9 cellular contexts compared by ENCODE assay signal in genomic region chr12:28966049-28966778, GRCh38.
DNase-seq lines count a peak whose midpoint lies in the region; ATAC-seq and TF ChIP-seq lines count a peak whose summit lies in the region.
"Had no signal": no experiment of that assay in that cellular context is flagged by ENCODE, and none has a peak within 500 bp of the region (broad histone marks: within the 10 kb centered on the region; RNA-seq: fewer than 3 reads in every experiment).

No MANE protein-coding gene starts in this region.

- no peaks in the 10 kb centered on the region for H3K36me3 ChIP-seq in smooth muscle cell (ENCODE audit: low read depth)

- DNase-seq in NCI-H1048 (lab: John Stamatoyannopoulos, UW) = peak; percentile 23
- peak; percentile 76 for DNase-seq in astrocyte of the hippocampus (ENCODE audit: low read depth, low spot score)
- DNase-seq in right cardiac atrium = peak; percentile 66 to 85 (median 73)
- no peak for DNase-seq in smooth muscle cell (lab: John Stamatoyannopoulos, UW; ENCODE audit: unreplicated experiment)
- no peak for DNase-seq in stimulated activated CD4-positive, alpha-beta T cell treated with anti-CD3 and anti-CD28 coated beads, Interleukin-4, amount 100 ng/mL, for 4 hours
- no peak for DNase-seq in NOMO-1 treated with dmso at 0.1 percent for 144 hours (lab: John Stamatoyannopoulos, UW; ENCODE audit: unreplicated experiment)
- DNase-seq in NCI-H1930 (lab: John Stamatoyannopoulos, UW) = no peak
- DNase-seq: mesenchymal stem cell had no signal

- no peak overlapping the region for H3K4me3 ChIP-seq in right cardiac atrium (ENCODE audit: low read length)
- no peak overlapping the region for H3K4me3 ChIP-seq in smooth muscle cell

- WGBS in right cardiac atrium = 26% methylated on average over 3 of the region's 3 CpGs
- WGBS in smooth muscle cell (ENCODE audit: low lambda C conversion rate) = 89% methylated on average over 3 of the region's 3 CpGs

- H3K9me3 ChIP-seq in right cardiac atrium (ENCODE audit: control insufficient read depth, low read length) (no peaks in the 10 kb centered on the region), smooth muscle cell (replicated peaks; ENCODE audit: low read depth) (no peaks in the 10 kb centered on the region)

- no peak for TF ChIP-seq CTCF in smooth muscle cell (IDR thresholded peaks at IDR 0.05; ENCODE audit: borderline replicate concordance, insufficient read depth, poor library complexity, severe bottlenecking)

- intact Hi-C loops in right cardiac atrium (cut with DNase I) = no loop called here

- H3K9ac ChIP-seq in smooth muscle cell (ENCODE audit: low read depth) = no peak overlapping the region

- no peaks in the 10 kb centered on the region for H4K20me1 ChIP-seq in smooth muscle cell (ENCODE audit: low read depth)

- ATAC-seq in right cardiac atrium (peak; percentile 64 to 76), HG03442 (IDR thresholded peaks at IDR 0.05; ENCODE audit: unreplicated experiment) (no peak)

- H3K4me2 ChIP-seq in smooth muscle cell = no peak overlapping the region

- no peaks in the 10 kb centered on the region for H3K79me2 ChIP-seq in smooth muscle cell (ENCODE audit: low read depth)

- H3K4me1 ChIP-seq in right cardiac atrium (ENCODE audit: control insufficient read depth, insufficient read depth, low read length) (peaks cover 4% of the 10 kb centered on the region), smooth muscle cell (ENCODE audit: low read depth) (no peaks in the 10 kb centered on the region)

- no peaks in the 10 kb centered on the region for H3F3A ChIP-seq in smooth muscle cell (ENCODE audit: low read depth)

- H3K27me3 ChIP-seq in right cardiac atrium (ENCODE audit: control insufficient read depth, insufficient read depth) (no peaks in the 10 kb centered on the region), smooth muscle cell (ENCODE audit: low read depth) (no peaks in the 10 kb centered on the region)

- peak overlapping the region; percentile 15 for H2AFZ ChIP-seq in smooth muscle cell (ENCODE audit: low read depth)

- H3K27ac ChIP-seq in right cardiac atrium (ENCODE audit: low read length) = no peak overlapping the region
- H3K27ac ChIP-seq in smooth muscle cell (ENCODE audit: low read depth) = no peak overlapping the region

Comparison
In these comparisons a context has a peak if more than half of its experiments do, and no peak if none do; other contexts are left out.
1. DNase-seq: peak in NCI-H1048 (single experiment), astrocyte of the hippocampus (single experiment) and right cardiac atrium (3 of 3); none in smooth muscle cell (single experiment), stimulated activated CD4-positive, alpha-beta T cell treated with anti-CD3 and anti-CD28 coated beads, Interleukin-4, amount 100 ng/mL, for 4 hours (0 of 2), NOMO-1 treated with dmso at 0.1 percent for 144 hours (single experiment) and NCI-H1930 (0 of 2).